In the genomic region with DNA sequence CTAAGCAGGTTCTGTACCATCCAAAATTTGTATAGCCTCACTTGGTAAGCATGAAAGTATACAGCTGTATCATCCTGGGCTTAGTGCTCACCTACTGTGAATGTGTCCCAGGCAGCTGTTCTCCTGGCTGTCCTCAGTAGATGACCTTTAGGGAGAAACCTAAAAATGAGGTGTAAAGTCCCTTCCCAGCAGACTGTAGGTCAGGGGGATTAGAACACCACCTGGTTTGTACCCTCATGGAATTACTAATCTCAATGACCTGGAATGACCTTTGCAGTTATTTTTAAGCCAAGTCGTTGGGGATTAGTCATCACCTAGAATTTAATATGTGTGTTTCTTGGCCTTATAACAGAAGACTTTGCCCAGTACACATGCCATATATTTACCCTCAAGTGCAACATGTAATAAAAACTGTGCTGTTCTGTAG, we compare ENCODE assay signal across 17 cellular contexts. TPM values are rescaled to one million over a fixed set of nuclear protein-coding genes. Genes with fewer than 3 reads are reported as not detected.
DNase-seq lines count a peak whose midpoint lies in the region; ATAC-seq and TF ChIP-seq lines count a peak whose summit lies in the region.
"Had no signal": no experiment of that assay in that cellular context is flagged by ENCODE, and none has a peak within 500 bp of the region (broad histone marks: within the 10 kb centered on the region; RNA-seq: fewer than 3 reads in every experiment).

No MANE protein-coding gene starts in this region.

- no peak overlapping the region for H3K4me3 ChIP-seq in epithelial cell of proximal tubule (ENCODE audit: low read depth, low read length)
- no peak overlapping the region for H3K4me3 ChIP-seq in rectal smooth muscle tissue (ENCODE audit: low read length)

- no peaks in the 10 kb centered on the region for H3K27me3 ChIP-seq in rectal smooth muscle tissue (ENCODE audit: control insufficient read depth, insufficient read depth, low read length)
- H3K27me3 ChIP-seq: brain microvascular endothelial cell had no signal

- ATAC-seq in GM18907 (IDR thresholded peaks at IDR 0.05; ENCODE audit: unreplicated experiment) (peak; percentile 52), GM19395 (IDR thresholded peaks at IDR 0.05; ENCODE audit: unreplicated experiment) (no peak)

- H3K36me3 ChIP-seq in rectal smooth muscle tissue (ENCODE audit: control insufficient read depth, insufficient read depth, low read length) = no peaks in the 10 kb centered on the region
- H3K36me3 ChIP-seq: brain microvascular endothelial cell, WERI-Rb-1 had no signal

- H3K27ac ChIP-seq in rectal smooth muscle tissue (ENCODE audit: low read depth, low read length) = peak overlapping the region; percentile 63
- H3K27ac ChIP-seq: brain microvascular endothelial cell, epithelial cell of prostate, WERI-Rb-1 had no signal

- peaks cover 7% of the 10 kb centered on the region for H3K4me1 ChIP-seq in rectal smooth muscle tissue (ENCODE audit: control insufficient read depth, insufficient read depth, low read length)

- DNase-seq in HT1080 (ENCODE audit: low read depth) (peak; percentile 48), epithelial cell of proximal tubule (ENCODE audit: low read depth) (peak; percentile 10), cerebellum (ENCODE audit: low spot score) (no peak), NCI-H2171 (lab: John Stamatoyannopoulos, UW) (no peak), AG20443 (ENCODE audit: low spot score) (no peak)
- DNase-seq: activated T-cell treated with anti-CD3 and anti-CD28 coated beads, Interleukin-2, amount 50 U/mL, for 1 hour; brain microvascular endothelial cell; KBM-7; kidney; NCI-H2171 treated with DMSO at 0.1 percent for 48 hours; nephron progenitor cell; stimulated activated CD4-positive, alpha-beta T cell treated with anti-CD3 and anti-CD28 coated beads, Interleukin-15, amount 100 ng/mL, for 24 hours; WERI-Rb-1 had no signal

- no peak for TF ChIP-seq CTCF in epithelial cell of proximal tubule (conservative IDR thresholded peaks at IDR 0.05; ENCODE audit: low read depth, low read length)

- H3K9ac ChIP-seq in rectal smooth muscle tissue (ENCODE audit: low read length) = no peak overlapping the region

RNA-seq across cellular contexts. Expression of a gene that starts 39.1 kb away (rescaled TPM):
- total RNA-seq in HT1080 (2014; rRNA removed; shearing (Covaris generic)) = 3.5 and 6.6 TPM in 2 replicates
- 21.0 and 26.4 TPM in 2 replicates for polyA plus RNA-seq in HT1080 (2015; cell fraction: cytosol; rRNA removed)
- polyA plus RNA-seq in HT1080 (2015; cell fraction: nucleus; rRNA removed) = 24.5 and 26.2 TPM in 2 replicates
- total RNA-seq in epithelial cell of proximal tubule (5.0 and 5.9 TPM in 2 replicates), cerebellum (17.7 TPM)

RNA-seq across cellular contexts. Expression of a gene that starts 42.4 kb away (rescaled TPM):
- total RNA-seq in HT1080 (2014; rRNA removed; shearing (Covaris generic)) = not detected in 2 replicates
- polyA plus RNA-seq in HT1080 (2015; cell fraction: cytosol; rRNA removed) = not detected in 2 replicates
- polyA plus RNA-seq in HT1080 (2015; cell fraction: nucleus; rRNA removed) = 0.44 and 0.60 TPM in 2 replicates
- total RNA-seq in epithelial cell of proximal tubule = not detected in 2 replicates
- 0.54 TPM for total RNA-seq in cerebellum
- total RNA-seq: kidney had no signal

RNA-seq across cellular contexts. Expression of a gene that starts 55.4 kb away (rescaled TPM):
- 1.0 and 1.7 TPM in 2 replicates for total RNA-seq in HT1080 (2014; rRNA removed; shearing (Covaris generic))
- 4.9 and 5.0 TPM in 2 replicates for polyA plus RNA-seq in HT1080 (2015; cell fraction: cytosol; rRNA removed)
- 6.4 and 6.7 TPM in 2 replicates for polyA plus RNA-seq in HT1080 (2015; cell fraction: nucleus; rRNA removed)
- 0.35 and 1.2 TPM in 2 replicates for total RNA-seq in epithelial cell of proximal tubule
- total RNA-seq in cerebellum = 3.3 TPM

Comparison
In these comparisons a context has a peak if more than half of its experiments do, and no peak if none do; other contexts are left out.
1. DNase-seq: peak in HT1080 (single experiment) and epithelial cell of proximal tubule (single experiment); none in cerebellum (single experiment), NCI-H2171 (single experiment) and AG20443 (single experiment).